22 cellular contexts compared by ENCODE assay signal in genomic region chr1:21383785-21384401, GRCh38. TPM values are rescaled to one million over a fixed set of nuclear protein-coding genes. Genes with fewer than 3 reads are reported as not detected.
DNase-seq lines count a peak whose midpoint lies in the region; ATAC-seq, FAIRE-seq and TF ChIP-seq lines count a peak whose summit lies in the region.
"Had no signal": no experiment of that assay in that cellular context is flagged by ENCODE, and none has a peak within 500 bp of the region (broad histone marks: within the 10 kb centered on the region; RNA-seq: fewer than 3 reads in every experiment).

No MANE protein-coding gene starts in this region.

- H4K20me1 ChIP-seq in MM.1S (ENCODE audit: insufficient read depth, low read length): no peaks in the 10 kb centered on the region
- no peaks in the 10 kb centered on the region for H4K20me1 ChIP-seq in K562 (replicated peaks; ENCODE audit: control insufficient read depth, insufficient read depth, low read length)

- FAIRE-seq in K562 (lab: Jason Lieb, UNC): no peak
- FAIRE-seq: colon, endometrium, TTC549 had no signal

- H3K27ac ChIP-seq in MM.1S (ENCODE audit: low read length) (no peak overlapping the region), K562 (ENCODE audit: extremely low read depth, low read depth, low read length) (no peak overlapping the region), parathyroid adenoma (no peak overlapping the region)
- H3K27ac ChIP-seq: gastrocnemius medialis, left ventricle myocardium inferior, sigmoid colon had no signal

- no peaks in the 10 kb centered on the region for H3F3A ChIP-seq in MM.1S (ENCODE audit: insufficient read depth, low read length)

- peak; percentile 26 for DNase-seq in GM06990 (ENCODE audit: extremely low read depth, insufficient read length)
- DNase-seq in MM.1S: peak; percentile 31
- DNase-seq in K562 (ENCODE audit: extremely low read depth in 1 of 4, low spot score in 3 of 4): no peak
- no peak for DNase-seq in NCI-H1694 (lab: John Stamatoyannopoulos, UW)
- DNase-seq in AG08395 (ENCODE audit: low spot score): no peak
- DNase-seq: activated CD4-positive, alpha-beta T cell treated with anti-CD3 and anti-CD28 coated beads, Interleukin-2, amount 10 ng/mL, durations not matched to agents 24 days and 14 days; activated naive CD4-positive, alpha-beta T cell; aorta; gastrocnemius medialis; HFFc6; left ventricle myocardium inferior; MG63; NCI-H1694 treated with DMSO at 0.1 percent for 48 hours; NCI-H774; occipital lobe; sigmoid colon; stimulated activated CD4-positive, alpha-beta T cell treated with anti-CD3 and anti-CD28 coated beads, Interleukin-2, amount 100 ng/mL, for 24 hours had no signal

- POLR2A ChIA-PET in K562 (lab: Yijun Ruan, JAX): interaction anchor here (0.6 kb wide), 1 partner anchor 644 kb away, joined by 3 read pairs; no protein-coding TSS in a partner anchor

- no peaks in the 10 kb centered on the region for H3K9me2 ChIP-seq in MM.1S (replicated peaks; ENCODE audit: insufficient read depth, low read length)

- H3K27me3 ChIP-seq in GM06990 (replicated peaks; ENCODE audit: control insufficient read depth, insufficient read depth, low read length): no peaks in the 10 kb centered on the region; the same call in 1 of the 2 replicates
- H3K27me3 ChIP-seq in MM.1S (replicated peaks; ENCODE audit: insufficient read depth, low read length): no peaks in the 10 kb centered on the region; the same call in 1 of the 2 replicates
- peaks cover under 1 to 8% of the 10 kb centered on the region in 2 experiments; a peak in 2 of 5 replicates for H3K27me3 ChIP-seq in K562 (ENCODE audit: control insufficient read depth in 2 of 2, insufficient read depth in 2 of 2, low read length in 2 of 2)
- no peaks in the 10 kb centered on the region for H3K27me3 ChIP-seq in parathyroid adenoma (ENCODE audit: control insufficient read depth, insufficient read depth, low read length)
- H3K27me3 ChIP-seq: MG63 had no signal

- H3K4me3 ChIP-seq in GM06990 (replicated peaks; ENCODE audit: low read depth, low read length) (no peak overlapping the region), MM.1S (ENCODE audit: low read length) (no peak overlapping the region), K562 (no peak overlapping the region), parathyroid adenoma (ENCODE audit: low read depth, low read length) (no peak overlapping the region)
- H3K4me3 ChIP-seq: gastrocnemius medialis, left ventricle myocardium inferior, MG63, sigmoid colon had no signal

- no peak for TF ChIP-seq EP300 in K562 (IDR thresholded peaks at IDR 0.05; ENCODE audit: low read length)

- H3K4me1 ChIP-seq in MM.1S (ENCODE audit: low read length) (no peaks in the 10 kb centered on the region), K562 (replicated peaks in 1 of 2; ENCODE audit: control insufficient read depth in 2 of 2, insufficient read depth in 2 of 2, low read length in 2 of 2) (peaks cover 0 to 8% of the 10 kb centered on the region in 2 experiments; a peak in 2 of 5 replicates), parathyroid adenoma (no peaks in the 10 kb centered on the region)
- H3K4me1 ChIP-seq: gastrocnemius medialis, sigmoid colon had no signal

- peak in 1 of 2 experiments; percentile 42; a peak in 2 of 4 replicates for TF ChIP-seq RAD21 in K562 (CRISPR knock-in tag; conservative IDR thresholded peaks at IDR 0.05 in 1 of 2, IDR thresholded peaks at IDR 0.05 in 1 of 2)

- WGBS in K562 (ENCODE audit: insufficient coverage, low coverage, missing lambda C conversion rate): 6% methylated on average over 5 of the region's 5 CpGs

- no peak overlapping the region for H3K4me2 ChIP-seq in MM.1S (ENCODE audit: low read depth, low read length)
- no peak overlapping the region for H3K4me2 ChIP-seq in K562 (ENCODE audit: insufficient read depth, low read length)
- peak overlapping the region; percentile 38 for H3K4me2 ChIP-seq in parathyroid adenoma (ENCODE audit: low read length)

- no peak overlapping the region for H2AFZ ChIP-seq in MM.1S (ENCODE audit: low read length)
- no peak overlapping the region for H2AFZ ChIP-seq in K562 (ENCODE audit: low read depth, low read length)
- no peak overlapping the region for H2AFZ ChIP-seq in parathyroid adenoma

- H3K36me3 ChIP-seq in GM06990 (ENCODE audit: control insufficient read depth, insufficient read depth, low read length): no peaks in the 10 kb centered on the region
- no peaks in the 10 kb centered on the region for H3K36me3 ChIP-seq in MM.1S (replicated peaks; ENCODE audit: insufficient read depth, low read length)
- H3K36me3 ChIP-seq in K562 (ENCODE audit: control insufficient read depth, insufficient read depth, low read length): no peaks in the 10 kb centered on the region
- no peaks in the 10 kb centered on the region for H3K36me3 ChIP-seq in parathyroid adenoma (ENCODE audit: control insufficient read depth, insufficient read depth, low read length)
- H3K36me3 ChIP-seq: gastrocnemius medialis, left ventricle myocardium inferior, MG63, sigmoid colon had no signal

- intact Hi-C loops in K562 (cut with micrococcal nuclease): no loop called here

- CTCF ChIA-PET in K562 (lab: Yijun Ruan, JAX; ENCODE audit: low intra/inter-chr PET ratio): interaction anchor here (1.1 to 1.2 kb wide), 2 partner anchors 85 to 212 kb away, joined by 3 read pairs; no protein-coding TSS in a partner anchor

- no peak for TF ChIP-seq POLR2A in K562 (conservative IDR thresholded peaks at IDR 0.05)

- in situ Hi-C loops in K562 (cut with MboI): no loop called here

- ATAC-seq in K562: no peak
- ATAC-seq in HG02885 (IDR thresholded peaks at IDR 0.05; ENCODE audit: poor library complexity, unreplicated experiment): no peak
- ATAC-seq: gastrocnemius medialis had no signal

- H3K9ac ChIP-seq in MM.1S (ENCODE audit: low read length) (no peak overlapping the region), K562 (ENCODE audit: insufficient read depth in 1 of 2, low read depth in 2 of 2, low read length in 2 of 2) (no peak overlapping the region), parathyroid adenoma (no peak overlapping the region)

- TF ChIP-seq CTCF in GM06990 (IDR thresholded peaks at IDR 0.05; ENCODE audit: insufficient read depth, low read length, poor library complexity, severe bottlenecking) (no peak), MM.1S (IDR thresholded peaks at IDR 0.05; ENCODE audit: low read length) (0 out of 2 replicates have a peak, but pooled peaks have one; percentile 6), K562 (IDR thresholded peaks at IDR 0.05 in 2 of 3, conservative IDR thresholded peaks at IDR 0.05 in 1 of 3; ENCODE audit: insufficient read depth in 2 of 3, low read depth in 1 of 3, low read length in 3 of 3) (peak in 1 of 3 experiments; percentile 34; a peak in 2 of 6 replicates), parathyroid adenoma (IDR thresholded peaks at IDR 0.05) (no peak)

- no peaks in the 10 kb centered on the region for H3K9me1 ChIP-seq in K562 (ENCODE audit: control insufficient read depth, insufficient read depth, low read length)

- H3K79me2 ChIP-seq in MM.1S (ENCODE audit: low read length) (no peaks in the 10 kb centered on the region), K562 (ENCODE audit: control insufficient read depth, insufficient read depth, low read length) (no peaks in the 10 kb centered on the region), parathyroid adenoma (no peaks in the 10 kb centered on the region)

- H3K9me3 ChIP-seq in MM.1S (replicated peaks; ENCODE audit: insufficient read depth, low read length) (no peaks in the 10 kb centered on the region), K562 (replicated peaks; ENCODE audit: control insufficient read depth, insufficient read depth, low read depth, low read length) (no peaks in the 10 kb centered on the region), parathyroid adenoma (ENCODE audit: control insufficient read depth, low read length) (no peaks in the 10 kb centered on the region)
- H3K9me3 ChIP-seq: gastrocnemius medialis, MG63 had no signal

- BruUV-seq in K562 (replicated peaks; lab: Mats Ljungman, UMichigan): no TSS peak

TF ChIP-seq in K562, 482 proteins besides CTCF, POLR2A, EP300 and RAD21 (continues in another document):
- TF ChIP-seq HDAC2 (IDR thresholded peaks at IDR 0.05) (peak; percentile 30; the same call in 1 of the 2 replicates), E4F1 (CRISPR knock-in tag; IDR thresholded peaks at IDR 0.05; ENCODE audit: borderline replicate concordance) (no peak), BCOR (IDR thresholded peaks at IDR 0.05) (peak; percentile 81)

RNA-seq across cellular contexts. Expression of gene NBPF3, which starts 56.0 kb away (rescaled TPM):
- total RNA-seq in K562 (2011; cell fraction: chromatin; rRNA removed; ENCODE audit: low replicate concordance): 8.8 and 13.1 TPM in 2 replicates
- total RNA-seq in K562 (2011; cell fraction: nucleolus; rRNA removed): 5.2 and 5.4 TPM in 2 replicates
- 14.4 and 17.7 TPM in 2 replicates for total RNA-seq in K562 (2011; cell fraction: nucleoplasm; rRNA removed)
- total RNA-seq in K562 (2014; rRNA removed) (6.2 and 6.8 TPM in 2 replicates), K562 (2014; rRNA removed; fragmentation: Illumina TruSeq; extraction: Trizol) (5.2 and 5.5 TPM in 2 replicates), K562 (2015; rRNA removed; fragmentation: Illumina TruSeq; extraction: Trizol) (5.1 and 5.4 TPM in 2 replicates), K562 (2021) (6.8 and 7.3 TPM in 2 replicates)
- polyA plus RNA-seq in K562 (2011; rRNA removed) (6.7 and 6.8 TPM in 2 replicates), K562 (2014; fragmentation: Illumina TruSeq; extraction: Trizol) (5.6 and 6.1 TPM in 2 replicates), K562 (2014; fragmentation: Nextera tagmentation; extraction: Ambion mirVana) (1 to 10 TPM; 1.5 TPM), K562 (2014; rRNA removed) (3.0 and 4.4 TPM in 2 replicates)
- 3.8 and 4.1 TPM in 2 replicates for polyA plus RNA-seq in K562 (2011; cell fraction: cytosol; rRNA removed)
- 15.0 and 15.7 TPM in 2 replicates for polyA plus RNA-seq in K562 (2011; cell fraction: nucleus; rRNA removed)
- 4.0 and 7.8 TPM in 2 replicates for polyA plus RNA-seq in K562 (2012)
- 10.8 and 11.6 TPM in 2 replicates for polyA minus RNA-seq in K562 (2011; rRNA and poly(A)+ RNA removed)
- 2.1 and 3.3 TPM in 2 replicates for polyA minus RNA-seq in K562 (2011; cell fraction: cytosol; rRNA and poly(A)+ RNA removed)
- polyA minus RNA-seq in K562 (2011; cell fraction: nucleus; rRNA and poly(A)+ RNA removed): 5.4 and 9.3 TPM in 2 replicates

Comparison
In these comparisons a context has a peak if more than half of its experiments do, and no peak if none do; other contexts are left out.
1. DNase-seq: peak in GM06990 (single experiment) and MM.1S (single experiment); none in K562 (0 of 4), NCI-H1694 (single experiment) and AG08395 (single experiment).